ENCODE assay signal across 29 cellular contexts in genomic region chr2:138396843-138397242, GRCh38.
"Had no signal": no experiment of that assay in that cellular context is flagged by ENCODE, and none has a peak within 500 bp of the region (broad histone marks: within the 10 kb centered on the region; RNA-seq: fewer than 3 reads in every experiment).

No MANE protein-coding gene starts in this region.

- H3K4me3 Mint-ChIP-seq: activated CD4-positive, alpha-beta memory T cell treated with anti-CD3 and anti-CD28 coated beads for 36 hours; activated CD4-positive, alpha-beta T cell treated with anti-CD3 and anti-CD28 coated beads for 36 hours; activated CD4-positive, alpha-beta T cell treated with anti-CD3 and anti-CD28 coated beads, Interleukin-2, amount 10 ng/mL, durations not matched to agents 24 days and 14 days; activated CD8-positive, alpha-beta memory T cell treated with anti-CD3 and anti-CD28 coated beads, Interleukin-2, amount 10 ng/mL, durations not matched to agents 7 days and 5 days; activated CD8-positive, alpha-beta T cell treated with anti-CD3 and anti-CD28 coated beads, Interleukin-2, amount 10 ng/mL, durations not matched to agents 7 days and 5 days; activated naive CD4-positive, alpha-beta T cell treated with anti-CD3 and anti-CD28 coated beads, Interleukin-2, amount 10 ng/mL, durations not matched to agents 7 days and 5 days; activated naive CD8-positive, alpha-beta T cell treated with anti-CD3 and anti-CD28 coated beads, Interleukin-2, amount 10 ng/mL, durations not matched to agents 7 days and 5 days; activated T-cell treated with anti-CD3 and anti-CD28 coated beads, Interleukin-2, amount 50 U/mL, for 24 hours; activated T-cell treated with anti-CD3 and anti-CD28 coated beads, Interleukin-2, amount 50 U/mL, for 72 hours; brain; central memory CD8-positive, alpha-beta T cell; dendritic cell treated with granulocyte-macrophage colony-stimulating factor and Interleukin-4, amounts not matched to agents 40 ng/mL and 50 ng/mL, for 4 days; effector memory CD8-positive, alpha-beta T cell had no signal

- H3K27me3 Mint-ChIP-seq: activated CD4-positive, alpha-beta memory T cell treated with anti-CD3 and anti-CD28 coated beads for 36 hours; activated CD4-positive, alpha-beta T cell treated with anti-CD3 and anti-CD28 coated beads for 36 hours; activated CD4-positive, alpha-beta T cell treated with anti-CD3 and anti-CD28 coated beads, Interleukin-2, amount 10 ng/mL, durations not matched to agents 24 days and 14 days; activated CD8-positive, alpha-beta memory T cell treated with anti-CD3 and anti-CD28 coated beads, Interleukin-2, amount 10 ng/mL, durations not matched to agents 7 days and 5 days; activated naive CD8-positive, alpha-beta T cell treated with anti-CD3 and anti-CD28 coated beads, Interleukin-2, amount 10 ng/mL, durations not matched to agents 7 days and 5 days; activated T-cell treated with anti-CD3 and anti-CD28 coated beads, Interleukin-2, amount 50 U/mL, for 24 hours; brain; central memory CD8-positive, alpha-beta T cell; dendritic cell treated with granulocyte-macrophage colony-stimulating factor and Interleukin-4, amounts not matched to agents 40 ng/mL and 50 ng/mL, for 4 days had no signal

- H3K4me1 ChIP-seq: ascending aorta, heart right ventricle had no signal

- H3K36me3 Mint-ChIP-seq: activated CD4-positive, alpha-beta memory T cell treated with anti-CD3 and anti-CD28 coated beads for 36 hours; activated CD8-positive, alpha-beta memory T cell treated with anti-CD3 and anti-CD28 coated beads, Interleukin-2, amount 10 ng/mL, durations not matched to agents 7 days and 5 days; activated naive CD4-positive, alpha-beta T cell treated with anti-CD3 and anti-CD28 coated beads, Interleukin-2, amount 10 ng/mL, durations not matched to agents 7 days and 5 days; activated naive CD8-positive, alpha-beta T cell treated with anti-CD3 and anti-CD28 coated beads, Interleukin-2, amount 10 ng/mL, durations not matched to agents 7 days and 5 days; brain had no signal

- H3K36me3 ChIP-seq: ascending aorta, esophagus squamous epithelium, gastroesophageal sphincter, heart right ventricle had no signal

- H3K27me3 ChIP-seq: ascending aorta, dorsolateral prefrontal cortex, esophagus squamous epithelium, gastroesophageal sphincter, heart right ventricle had no signal

- H3K9me3 ChIP-seq: ascending aorta had no signal

- DNase-seq: activated CD4-positive, alpha-beta memory T cell treated with anti-CD3 and anti-CD28 coated beads for 36 hours; activated CD4-positive, alpha-beta T cell treated with anti-CD3 and anti-CD28 coated beads for 36 hours; activated CD4-positive, alpha-beta T cell treated with anti-CD3 and anti-CD28 coated beads, Interleukin-2, amount 10 ng/mL, durations not matched to agents 24 days and 14 days; activated CD4-positive, CD25-positive, alpha-beta regulatory T cell; activated CD4-positive, CD25-positive, alpha-beta regulatory T cell treated with anti-CD3 and anti-CD28 coated beads, Interleukin-2, amount 50 U/mL, for 72 hours; activated CD8-positive, alpha-beta memory T cell treated with anti-CD3 and anti-CD28 coated beads, Interleukin-2, amount 10 ng/mL, durations not matched to agents 7 days and 5 days; activated CD8-positive, alpha-beta memory T cell treated with anti-CD3 and anti-CD28 coated beads, Interleukin-2, amount 50 U/mL, for 4 hours; activated CD8-positive, alpha-beta T cell treated with anti-CD3 and anti-CD28 coated beads, Interleukin-2, amount 10 ng/mL, durations not matched to agents 7 days and 5 days; activated gamma-delta T cell; activated naive CD4-positive, alpha-beta T cell; activated naive CD4-positive, alpha-beta T cell treated with anti-CD3 and anti-CD28 coated beads, Interleukin-2, amount 10 ng/mL, durations not matched to agents 7 days and 5 days; activated naive CD8-positive, alpha-beta T cell treated with anti-CD3 and anti-CD28 coated beads, Interleukin-2, amount 10 ng/mL, durations not matched to agents 7 days and 5 days; activated T-cell treated with anti-CD3 and anti-CD28 coated beads for 4 hours; activated T-cell treated with anti-CD3 and anti-CD28 coated beads, Interleukin-2, amount 50 U/mL, for 24 hours; activated T-cell treated with anti-CD3 and anti-CD28 coated beads, Interleukin-2, amount 50 U/mL, for 72 hours; dorsolateral prefrontal cortex; effector CD4-positive, alpha-beta T cell; effector memory CD8-positive, alpha-beta T cell; esophagus squamous epithelium; foreskin melanocyte; heart right ventricle; T-helper 2 cell had no signal

- ATAC-seq: activated CD4-positive, alpha-beta T cell treated with anti-CD3 and anti-CD28 coated beads for 36 hours; activated CD8-positive, alpha-beta memory T cell treated with anti-CD3 and anti-CD28 coated beads, Interleukin-2, amount 10 ng/mL, durations not matched to agents 7 days and 5 days; activated CD8-positive, alpha-beta T cell treated with anti-CD3 and anti-CD28 coated beads, Interleukin-2, amount 10 ng/mL, durations not matched to agents 7 days and 5 days; activated T-cell treated with anti-CD3 and anti-CD28 coated beads, Interleukin-2, amount 50 U/mL, for 72 hours; effector memory CD8-positive, alpha-beta T cell; gastroesophageal sphincter had no signal

- H3K27ac Mint-ChIP-seq: activated CD4-positive, alpha-beta memory T cell treated with anti-CD3 and anti-CD28 coated beads for 36 hours; activated CD4-positive, alpha-beta T cell treated with anti-CD3 and anti-CD28 coated beads for 36 hours; activated CD4-positive, alpha-beta T cell treated with anti-CD3 and anti-CD28 coated beads, Interleukin-2, amount 10 ng/mL, durations not matched to agents 24 days and 14 days; activated CD8-positive, alpha-beta memory T cell treated with anti-CD3 and anti-CD28 coated beads, Interleukin-2, amount 10 ng/mL, durations not matched to agents 7 days and 5 days; activated CD8-positive, alpha-beta T cell treated with anti-CD3 and anti-CD28 coated beads, Interleukin-2, amount 10 ng/mL, durations not matched to agents 7 days and 5 days; activated naive CD4-positive, alpha-beta T cell treated with anti-CD3 and anti-CD28 coated beads, Interleukin-2, amount 10 ng/mL, durations not matched to agents 7 days and 5 days; activated naive CD4-positive, alpha-beta T cell treated with anti-CD3 and anti-CD28 coated beads, Interleukin-2, amount 50 U/mL, for 72 hours; activated naive CD8-positive, alpha-beta T cell treated with anti-CD3 and anti-CD28 coated beads, Interleukin-2, amount 10 ng/mL, durations not matched to agents 7 days and 5 days; activated T-cell treated with anti-CD3 and anti-CD28 coated beads, Interleukin-2, amount 50 U/mL, for 24 hours; activated T-cell treated with anti-CD3 and anti-CD28 coated beads, Interleukin-2, amount 50 U/mL, for 72 hours; dendritic cell treated with granulocyte-macrophage colony-stimulating factor and Interleukin-4, amounts not matched to agents 40 ng/mL and 50 ng/mL, for 4 days; effector memory CD8-positive, alpha-beta T cell had no signal

- H3K27ac ChIP-seq: ascending aorta, coronary artery, dorsolateral prefrontal cortex, gastroesophageal sphincter, heart right ventricle had no signal

- H3K4me3 ChIP-seq: ascending aorta, coronary artery, dorsolateral prefrontal cortex, esophagus squamous epithelium, gastroesophageal sphincter, heart right ventricle had no signal

- H3K4me1 Mint-ChIP-seq: activated CD4-positive, alpha-beta T cell treated with anti-CD3 and anti-CD28 coated beads for 36 hours; activated CD4-positive, alpha-beta T cell treated with anti-CD3 and anti-CD28 coated beads, Interleukin-2, amount 10 ng/mL, durations not matched to agents 24 days and 14 days; activated CD8-positive, alpha-beta memory T cell treated with anti-CD3 and anti-CD28 coated beads, Interleukin-2, amount 10 ng/mL, durations not matched to agents 7 days and 5 days; activated naive CD4-positive, alpha-beta T cell treated with anti-CD3 and anti-CD28 coated beads, Interleukin-2, amount 10 ng/mL, durations not matched to agents 7 days and 5 days; activated naive CD8-positive, alpha-beta T cell treated with anti-CD3 and anti-CD28 coated beads, Interleukin-2, amount 10 ng/mL, durations not matched to agents 7 days and 5 days; brain; central memory CD8-positive, alpha-beta T cell had no signal

- H3K9me3 Mint-ChIP-seq: activated CD4-positive, alpha-beta T cell treated with anti-CD3 and anti-CD28 coated beads, Interleukin-2, amount 10 ng/mL, durations not matched to agents 24 days and 14 days; activated naive CD4-positive, alpha-beta T cell treated with anti-CD3 and anti-CD28 coated beads, Interleukin-2, amount 10 ng/mL, durations not matched to agents 7 days and 5 days had no signal
